In the genomic region with DNA sequence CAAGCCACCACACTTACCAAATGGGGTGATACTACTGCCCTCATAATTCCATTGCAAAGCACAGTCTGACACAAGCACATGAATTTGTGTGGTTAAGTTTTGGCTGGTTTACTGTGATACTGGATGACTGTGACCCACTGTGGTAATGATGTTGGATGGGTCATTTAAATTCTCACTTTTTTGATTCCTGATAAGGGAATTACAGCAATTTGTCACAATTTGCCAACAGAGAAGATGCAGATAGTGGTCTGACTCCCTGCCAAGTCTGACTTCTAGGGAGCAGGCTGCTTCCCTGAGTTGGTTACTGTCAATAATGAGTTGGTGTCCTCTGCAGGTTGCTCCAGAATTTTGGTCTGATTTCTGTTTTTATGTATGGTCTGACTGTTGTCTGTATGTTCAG, we compare ENCODE assay signal across 34 cellular contexts.
"Had no signal": no experiment of that assay in that cellular context is flagged by ENCODE, and none has a peak within 500 bp of the region (broad histone marks: within the 10 kb centered on the region; RNA-seq: fewer than 3 reads in every experiment).

No MANE protein-coding gene starts in this region.

- H3K36me3 ChIP-seq: adrenal gland, ascending aorta, breast epithelium, cardiac muscle cell, esophagus muscularis mucosa, gastrocnemius medialis, heart left ventricle, WERI-Rb-1 had no signal

- DNase-seq: activated B cell treated with CpG ODN at 0.5 μM for 24 hours; activated CD4-positive, alpha-beta memory T cell treated with anti-CD3 and anti-CD28 coated beads for 36 hours; activated CD4-positive, alpha-beta T cell treated with anti-CD3 and anti-CD28 coated beads for 36 hours; activated CD4-positive, alpha-beta T cell treated with anti-CD3 and anti-CD28 coated beads, Interleukin-2, amount 10 ng/mL, durations not matched to agents 24 days and 14 days; activated CD4-positive, CD25-positive, alpha-beta regulatory T cell treated with anti-CD3 and anti-CD28 coated beads, Interleukin-2, amount 50 U/mL, for 72 hours; activated CD8-positive, alpha-beta memory T cell treated with anti-CD3 and anti-CD28 coated beads, Interleukin-2, amount 10 ng/mL, durations not matched to agents 7 days and 5 days; activated CD8-positive, alpha-beta memory T cell treated with anti-CD3 and anti-CD28 coated beads, Interleukin-2, amount 50 U/mL, for 4 hours; activated CD8-positive, alpha-beta T cell treated with anti-CD3 and anti-CD28 coated beads, Interleukin-2, amount 10 ng/mL, durations not matched to agents 7 days and 5 days; activated effector memory CD4-positive, alpha-beta T cell treated with anti-CD3 and anti-CD28 coated beads, Interleukin-2, amount 50 U/mL, for 16 hours; activated naive CD4-positive, alpha-beta T cell treated with anti-CD3 and anti-CD28 coated beads for 36 hours; activated naive CD8-positive, alpha-beta T cell treated with anti-CD3 and anti-CD28 coated beads for 36 hours; activated naive CD8-positive, alpha-beta T cell treated with anti-CD3 and anti-CD28 coated beads, Interleukin-2, amount 50 U/mL, for 24 hours; activated T-cell treated with anti-CD3 and anti-CD28 coated beads, Interleukin-2, amount 50 U/mL, for 1 hour; activated T-cell treated with anti-CD3 and anti-CD28 coated beads, Interleukin-2, amount 50 U/mL, for 48 hours; adrenal gland; body of pancreas; central memory CD4-positive, alpha-beta T cell; cerebellar nuclear complex; effector CD4-positive, alpha-beta T cell; effector memory CD8-positive, alpha-beta T cell; erythroblast; foreskin keratinocyte; gastrocnemius medialis; glutamatergic neuron; heart left ventricle; T-helper 1 cell; T-helper 17 cell; T1000; WERI-Rb-1 had no signal

- H3K27ac ChIP-seq: adrenal gland, ascending aorta, body of pancreas, breast epithelium, cardiac muscle cell, coronary artery, esophagus muscularis mucosa, foreskin keratinocyte, gastrocnemius medialis, heart left ventricle, WERI-Rb-1 had no signal

- H3K27me3 ChIP-seq: adrenal gland, ascending aorta, body of pancreas, breast epithelium, esophagus muscularis mucosa, foreskin keratinocyte, gastrocnemius medialis, heart left ventricle had no signal

- H3K4me3 ChIP-seq: adrenal gland, ascending aorta, body of pancreas, breast epithelium, cardiac muscle cell, coronary artery, esophagus muscularis mucosa, gastrocnemius medialis, heart left ventricle had no signal

- ATAC-seq: activated CD4-positive, alpha-beta T cell treated with anti-CD3 and anti-CD28 coated beads for 36 hours; activated CD8-positive, alpha-beta memory T cell treated with anti-CD3 and anti-CD28 coated beads, Interleukin-2, amount 10 ng/mL, durations not matched to agents 7 days and 5 days; activated CD8-positive, alpha-beta T cell treated with anti-CD3 and anti-CD28 coated beads, Interleukin-2, amount 10 ng/mL, durations not matched to agents 7 days and 5 days; activated naive CD8-positive, alpha-beta T cell treated with anti-CD3 and anti-CD28 coated beads, Interleukin-2, amount 50 U/mL, for 24 hours; body of pancreas; effector memory CD8-positive, alpha-beta T cell; foreskin keratinocyte; gastrocnemius medialis; heart left ventricle; T-helper 17 cell had no signal
